Comparison of ENCODE assay signal across 16 cellular contexts in genomic region chr3:133588784-133589465, GRCh38. TPM values are rescaled to one million over a fixed set of nuclear protein-coding genes. Genes with fewer than 3 reads are reported as not detected.
DNase-seq lines count a peak whose midpoint lies in the region; ATAC-seq, FAIRE-seq and TF ChIP-seq lines count a peak whose summit lies in the region.
"Had no signal": no experiment of that assay in that cellular context is flagged by ENCODE, and none has a peak within 500 bp of the region (broad histone marks: within the 10 kb centered on the region; RNA-seq: fewer than 3 reads in every experiment).

No MANE protein-coding gene starts in this region.

- TF ChIP-seq POLR2A in sigmoid colon (IDR thresholded peaks at IDR 0.05) = no peak

- H3K9me3 Mint-ChIP-seq in activated T-helper 17 cell treated with anti-CD3 and anti-CD28 coated beads, Interleukin-2, amount 50 U/mL, for 72 hours = no peaks in the 10 kb centered on the region
- H3K9me3 Mint-ChIP-seq in memory B cell = no peaks in the 10 kb centered on the region
- H3K9me3 Mint-ChIP-seq: activated CD4-positive, alpha-beta memory T cell treated with anti-CD3 and anti-CD28 coated beads for 36 hours; H9 had no signal

- ATAC-seq in activated T-helper 17 cell treated with anti-CD3 and anti-CD28 coated beads, Interleukin-2, amount 50 U/mL, for 72 hours (replicated peaks) = no peak
- ATAC-seq in memory B cell (ENCODE audit: low read depth) = no peak
- ATAC-seq in HG02642 (IDR thresholded peaks at IDR 0.05; ENCODE audit: poor library complexity, unreplicated experiment) = no peak
- no peak for ATAC-seq in HG03139 (IDR thresholded peaks at IDR 0.05; ENCODE audit: unreplicated experiment)

- no peaks in the 10 kb centered on the region for H3K4me1 ChIP-seq in sigmoid colon
- H3K4me1 ChIP-seq: testis had no signal

- H3K4me3 ChIP-seq in AG10803 (ENCODE audit: low read length) (no peak overlapping the region), sigmoid colon (no peak overlapping the region)
- H3K4me3 ChIP-seq: testis had no signal

- no peak overlapping the region for H3K4me3 Mint-ChIP-seq in activated T-helper 17 cell treated with anti-CD3 and anti-CD28 coated beads, Interleukin-2, amount 50 U/mL, for 72 hours
- H3K4me3 Mint-ChIP-seq in memory B cell = no peak overlapping the region
- H3K4me3 Mint-ChIP-seq: activated CD4-positive, alpha-beta memory T cell treated with anti-CD3 and anti-CD28 coated beads for 36 hours; H9 had no signal

- H3K27ac ChIP-seq in sigmoid colon = no peak overlapping the region
- H3K27ac ChIP-seq: testis had no signal

- H3K27me3 Mint-ChIP-seq in activated T-helper 17 cell treated with anti-CD3 and anti-CD28 coated beads, Interleukin-2, amount 50 U/mL, for 72 hours = no peaks in the 10 kb centered on the region
- H3K27me3 Mint-ChIP-seq in memory B cell = no peaks in the 10 kb centered on the region
- H3K27me3 Mint-ChIP-seq: activated CD4-positive, alpha-beta memory T cell treated with anti-CD3 and anti-CD28 coated beads for 36 hours had no signal

- peak; percentile 72 for FAIRE-seq in GM19239 (lab: Jason Lieb, UNC)

- no peaks in the 10 kb centered on the region for H3K9me3 ChIP-seq in sigmoid colon
- H3K9me3 ChIP-seq: testis had no signal

- peaks cover 61% of the 10 kb centered on the region for H3K36me3 Mint-ChIP-seq in activated T-helper 17 cell treated with anti-CD3 and anti-CD28 coated beads, Interleukin-2, amount 50 U/mL, for 72 hours (ENCODE audit: low read depth)
- peaks cover 27% of the 10 kb centered on the region for H3K36me3 Mint-ChIP-seq in memory B cell

- H3K4me1 Mint-ChIP-seq in activated T-helper 17 cell treated with anti-CD3 and anti-CD28 coated beads, Interleukin-2, amount 50 U/mL, for 72 hours = peaks cover 5% of the 10 kb centered on the region
- peaks cover 18% of the 10 kb centered on the region for H3K4me1 Mint-ChIP-seq in memory B cell

- H3K36me3 ChIP-seq in sigmoid colon = peaks cover 17 to 63% (median 43%) of the 10 kb centered on the region in 4 donors

- WGBS in sigmoid colon, 2 donors = 83 to 92% methylated on average over 2 of the region's 2 CpGs

- intact Hi-C loops in sigmoid colon (cut with DNase I) = no loop called here

- DNase-seq in AG10803 (ENCODE audit: low read depth) (peak; percentile 53), GM19239 (ENCODE audit: insufficient read length, low spot score) (no peak), memory B cell (ENCODE audit: low spot score in 2 of 2) (no peak), putamen (ENCODE audit: low spot score) (no peak), sigmoid colon (no peak)
- DNase-seq: activated CD4-positive, alpha-beta memory T cell treated with anti-CD3 and anti-CD28 coated beads for 36 hours; activated effector memory CD4-positive, alpha-beta T cell treated with Interleukin-2 at 50 U/mL for 16 hours; dermis blood vessel endothelial cell; erythroblast; H9; NCI-H2081 treated with DMSO at 0.1 percent for 48 hours; right cardiac atrium; testis had no signal

- peak overlapping the region; percentile 80 for H3K27ac Mint-ChIP-seq in activated T-helper 17 cell treated with anti-CD3 and anti-CD28 coated beads, Interleukin-2, amount 50 U/mL, for 72 hours
- H3K27ac Mint-ChIP-seq in memory B cell = peak overlapping the region; percentile 66

- H3K27me3 ChIP-seq in sigmoid colon = no peaks in the 10 kb centered on the region
- H3K27me3 ChIP-seq: testis had no signal

- TF ChIP-seq CTCF in AG10803 (conservative IDR thresholded peaks at IDR 0.05; ENCODE audit: low read length) = no peak
- no peak for TF ChIP-seq CTCF in sigmoid colon (IDR thresholded peaks at IDR 0.05)

- no peak for TF ChIP-seq EP300 in sigmoid colon (IDR thresholded peaks at IDR 0.05)

RNA-seq across cellular contexts. Expression of gene CDV3, which starts 15.4 kb away (rescaled TPM):
- 100 to 1,000 TPM; 131 to 245 TPM for total RNA-seq in activated T-helper 17 cell treated with anti-CD3 and anti-CD28 coated beads, Interleukin-2, amount 50 U/mL, for 72 hours
- 100 to 1,000 TPM in 3 of 4 donors, 10 to 100 TPM in 1; 93.1 to 120 (median 111) TPM for total RNA-seq in sigmoid colon
- 100 to 1,000 TPM in 1 of 3 donors, 10 to 100 TPM in 2; 63.7 to 105 (median 74.2) TPM for polyA plus RNA-seq in sigmoid colon
